In the genomic region with DNA sequence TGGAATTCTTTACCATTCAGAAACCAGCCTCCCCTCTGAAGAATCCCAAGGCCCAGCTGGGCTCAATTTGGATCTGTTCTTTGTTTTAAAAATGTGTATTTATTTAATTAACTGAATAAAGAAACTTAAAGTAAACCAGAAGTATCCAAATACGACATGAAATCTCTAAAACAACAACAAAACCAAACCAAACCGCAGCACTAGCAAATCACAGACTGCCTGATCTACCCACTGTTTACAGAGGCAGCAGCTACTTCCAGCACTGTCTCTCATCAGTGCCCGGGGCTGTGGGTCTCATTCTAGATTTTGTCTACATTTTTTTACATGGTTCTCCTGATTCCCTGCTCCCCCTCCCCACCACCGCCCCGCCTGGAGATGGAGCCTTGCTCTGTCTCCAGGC, we compare ENCODE assay signal across 10 cellular contexts. TPM values are rescaled to one million over a fixed set of nuclear protein-coding genes. Genes with fewer than 3 reads are reported as not detected.
DNase-seq lines count a peak whose midpoint lies in the region; ATAC-seq and TF ChIP-seq lines count a peak whose summit lies in the region.
"Had no signal": no experiment of that assay in that cellular context is flagged by ENCODE, and none has a peak within 500 bp of the region (broad histone marks: within the 10 kb centered on the region; RNA-seq: fewer than 3 reads in every experiment).

No MANE protein-coding gene starts in this region.

- H3K36me3 ChIP-seq in adrenal gland (replicated peaks in 1 of 2) (no peaks in the 10 kb centered on the region), stomach (no peaks in the 10 kb centered on the region)
- H3K36me3 ChIP-seq: cardiac muscle cell, SJCRH30 had no signal

- TF ChIP-seq CTCF in adrenal gland (IDR thresholded peaks at IDR 0.05) = no peak
- no peak for TF ChIP-seq CTCF in stomach (IDR thresholded peaks at IDR 0.05)
- TF ChIP-seq CTCF in CD14-positive monocyte (IDR thresholded peaks at IDR 0.05) = no peak

- H3K27me3 Mint-ChIP-seq in T-helper 2 cell treated with Interferon-gamma antibody and Interleukin-4, amounts not matched to agents 5 μg/mL and 100 μg/mL, for 36 hours (ENCODE audit: low read depth) = no peaks in the 10 kb centered on the region
- peaks cover 2 to 5% (median 2%) of the 10 kb centered on the region in 3 donors for H3K27me3 Mint-ChIP-seq in CD14-positive monocyte (ENCODE audit: low read depth in 3 of 3)

- peaks cover 45% of the 10 kb centered on the region for H3K4me1 Mint-ChIP-seq in T-helper 2 cell treated with Interferon-gamma antibody and Interleukin-4, amounts not matched to agents 5 μg/mL and 100 μg/mL, for 36 hours (ENCODE audit: low read depth)
- H3K4me1 Mint-ChIP-seq in CD14-positive monocyte = peaks cover 37% of the 10 kb centered on the region

- H3K27ac Mint-ChIP-seq in T-helper 2 cell treated with Interferon-gamma antibody and Interleukin-4, amounts not matched to agents 5 μg/mL and 100 μg/mL, for 36 hours = peak overlapping the region; percentile 20
- H3K27ac Mint-ChIP-seq in CD14-positive monocyte = peak overlapping the region in 1 of 7 donors; percentile 58

- no peak for DNase-seq in T-helper 2 cell treated with Interferon-gamma antibody and Interleukin-4, amounts not matched to agents 5 μg/mL and 100 μg/mL, for 36 hours (ENCODE audit: low spot score)
- DNase-seq in T-helper 2 cell = no peak
- DNase-seq in adrenal gland = no peak
- DNase-seq in iris pigment epithelial cell (ENCODE audit: low read depth) = peak; percentile 55
- no peak for DNase-seq in stomach
- DNase-seq in D341Med (ENCODE audit: low spot score) = no peak
- DNase-seq in CD14-positive monocyte (ENCODE audit: low spot score) = no peak

- no peaks in the 10 kb centered on the region for H3K9me3 Mint-ChIP-seq in T-helper 2 cell treated with Interferon-gamma antibody and Interleukin-4, amounts not matched to agents 5 μg/mL and 100 μg/mL, for 36 hours
- peaks cover 0 to 1% (median 0%) of the 10 kb centered on the region in 7 donors for H3K9me3 Mint-ChIP-seq in CD14-positive monocyte

- peak overlapping the region in 3 of 5 donors; percentile 30 to 83 (median 78) for H3K27ac ChIP-seq in adrenal gland
- H3K27ac ChIP-seq in stomach = peak overlapping the region; percentile 66 to 90 (median 89)
- H3K27ac ChIP-seq: cardiac muscle cell, SJCRH30 had no signal

- peaks cover 14% of the 10 kb centered on the region for H3K36me3 Mint-ChIP-seq in T-helper 2 cell treated with Interferon-gamma antibody and Interleukin-4, amounts not matched to agents 5 μg/mL and 100 μg/mL, for 36 hours (ENCODE audit: low read depth)
- H3K36me3 Mint-ChIP-seq in CD14-positive monocyte = peaks cover 4% of the 10 kb centered on the region in 2 donors

- H3K4me1 ChIP-seq in adrenal gland (replicated peaks in 1 of 2) (peaks cover 22 to 39% of the 10 kb centered on the region in 2 donors), stomach (peaks cover 46 to 76% (median 58%) of the 10 kb centered on the region in 4 donors)

- H3K4me3 ChIP-seq in adrenal gland = peak overlapping the region in 1 of 4 donors; percentile 84
- H3K4me3 ChIP-seq in stomach = peak overlapping the region; percentile 69 to 94 (median 88)
- H3K4me3 ChIP-seq: cardiac muscle cell, SJCRH30 had no signal

- no peak for TF ChIP-seq POLR2A in adrenal gland (IDR thresholded peaks at IDR 0.05)
- TF ChIP-seq POLR2A in stomach (IDR thresholded peaks at IDR 0.05) = no peak

- no peak for ATAC-seq in GM19455 (IDR thresholded peaks at IDR 0.05; ENCODE audit: unreplicated experiment)

- intact Hi-C loops in adrenal gland (cut with DNase I) (loop anchor here in 1 of 2 donors (10.0 kb wide), 1 partner anchor 94 kb away; no protein-coding TSS in a partner anchor), stomach (cut with DNase I; ENCODE audit: low total_unique reads) (no loop called here), CD14-positive monocyte (cut with micrococcal nuclease) (loop anchor here in 1 of 2 donors (10.0 kb wide), 1 partner anchor 154 kb away; no protein-coding TSS in a partner anchor)

- 70 to 73% (median 71%) methylated on average over 5 of the region's 5 CpGs for WGBS in adrenal gland, 4 donors
- 41 to 46% (median 42%) methylated on average over 5 of the region's 5 CpGs for WGBS in stomach, 5 donors

- peak overlapping the region; percentile 93 for H3K4me3 Mint-ChIP-seq in T-helper 2 cell treated with Interferon-gamma antibody and Interleukin-4, amounts not matched to agents 5 μg/mL and 100 μg/mL, for 36 hours
- H3K4me3 Mint-ChIP-seq in CD14-positive monocyte = no peak overlapping the region

- H3K9me3 ChIP-seq in adrenal gland (replicated peaks in 1 of 3) (no peaks in the 10 kb centered on the region), stomach (no peaks in the 10 kb centered on the region)
- H3K9me3 ChIP-seq: SJCRH30 had no signal

- no peaks in the 10 kb centered on the region for H3K27me3 ChIP-seq in adrenal gland
- H3K27me3 ChIP-seq in stomach = no peaks in the 10 kb centered on the region
- H3K27me3 ChIP-seq: cardiac muscle cell, SJCRH30 had no signal

- TF ChIP-seq EP300 in stomach (IDR thresholded peaks at IDR 0.05) = no peak

RNA-seq across cellular contexts. Expression of a gene that starts 2.3 kb away (rescaled TPM):
- total RNA-seq in adrenal gland (100 to 1,000 TPM in 6 of 8 donors, 10 to 100 TPM in 2; 84.6 to 278 (median 120) TPM), stomach (100 to 1,000 TPM in 3 of 5 donors, 10 to 100 TPM in 2; 51.3 to 204 (median 112) TPM)
- polyA plus RNA-seq in adrenal gland (100 to 1,000 TPM in 2 of 3 donors, 10 to 100 TPM in 1; 94.9 to 174 (median 138) TPM), stomach (10 to 100 TPM; 38.2 to 76.2 (median 45.1) TPM), CD14-positive monocyte (1 to 10 TPM in 1 of 2 donors, under 1 TPM in 1; 0.47 to 2.1 TPM)

Comparison
In these comparisons a context has a peak if more than half of its experiments do, and no peak if none do; other contexts are left out.
1. RNA of a gene that starts 2.3 kb away (polyA plus RNA-seq): 94.9 to 174 TPM in adrenal gland and 38.2 to 76.2 TPM in stomach; 0.47 to 2.1 TPM in CD14-positive monocyte; every median in the first group is over 10 times any median in the second.